9 cellular contexts compared by ENCODE assay signal in the genomic region with DNA sequence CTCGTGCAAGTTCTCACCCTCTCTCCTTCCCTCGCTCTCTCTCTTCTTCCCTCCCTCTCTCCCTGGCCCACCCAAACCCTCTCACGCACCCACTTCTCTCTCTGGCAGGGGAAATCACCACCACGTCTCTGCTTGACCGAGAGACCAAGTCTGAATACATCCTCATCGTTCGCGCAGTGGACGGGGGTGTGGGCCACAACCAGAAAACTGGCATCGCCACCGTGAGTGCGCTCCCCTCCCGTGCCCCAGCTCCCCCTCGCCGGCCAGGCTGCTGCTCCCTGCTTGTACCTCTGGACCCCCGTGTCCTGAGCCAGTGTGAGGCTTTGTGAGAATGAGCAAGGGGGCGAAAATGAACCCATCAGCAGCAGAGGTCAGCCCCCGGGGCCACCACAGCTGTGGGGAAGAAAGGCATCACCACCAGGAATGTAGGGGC. TPM values are rescaled to one million over a fixed set of nuclear protein-coding genes. Genes with fewer than 3 reads are reported as not detected.
DNase-seq lines count a peak whose midpoint lies in the region; ATAC-seq lines count a peak whose summit lies in the region.
"Had no signal": no experiment of that assay in that cellular context is flagged by ENCODE, and none has a peak within 500 bp of the region (broad histone marks: within the 10 kb centered on the region; RNA-seq: fewer than 3 reads in every experiment).

No MANE protein-coding gene starts in this region.

- peak overlapping the region; percentile 86 for H3K27ac Mint-ChIP-seq in activated CD4-positive, alpha-beta T cell treated with anti-CD3 and anti-CD28 coated beads, Interleukin-2, amount 10 ng/mL, durations not matched to agents 7 days and 5 days
- H3K27ac Mint-ChIP-seq in activated naive CD8-positive, alpha-beta T cell treated with anti-CD3 and anti-CD28 coated beads for 36 hours = no peak overlapping the region

- no peak for DNase-seq in activated CD4-positive, alpha-beta T cell treated with anti-CD3 and anti-CD28 coated beads, Interleukin-2, amount 10 ng/mL, durations not matched to agents 7 days and 5 days
- no peak for DNase-seq in activated CD4-positive, alpha-beta T cell treated with anti-CD3 and anti-CD28 coated beads for 1 hour
- DNase-seq in activated naive CD8-positive, alpha-beta T cell treated with anti-CD3 and anti-CD28 coated beads for 36 hours = no peak
- DNase-seq in activated CD4-positive, CD25-positive, alpha-beta regulatory T cell treated with anti-CD3 and anti-CD28 coated beads, Interleukin-2, amount 50 U/mL, for 72 hours = no peak
- DNase-seq in DMS53 treated with DMSO at 0.1 percent for 48 hours (lab: John Stamatoyannopoulos, UW; ENCODE audit: unreplicated experiment) (no peak), MG63 (no peak)
- DNase-seq: NCI-H82 had no signal

- peak overlapping the region; percentile 51 for H3K27ac ChIP-seq in skeletal muscle tissue (ENCODE audit: low read depth, low read length)

- no peaks in the 10 kb centered on the region for H3K36me3 Mint-ChIP-seq in activated CD4-positive, alpha-beta T cell treated with anti-CD3 and anti-CD28 coated beads, Interleukin-2, amount 10 ng/mL, durations not matched to agents 7 days and 5 days (ENCODE audit: low read depth)
- no peaks in the 10 kb centered on the region for H3K36me3 Mint-ChIP-seq in activated naive CD8-positive, alpha-beta T cell treated with anti-CD3 and anti-CD28 coated beads for 36 hours

- no peak overlapping the region for H3K4me3 Mint-ChIP-seq in activated CD4-positive, alpha-beta T cell treated with anti-CD3 and anti-CD28 coated beads, Interleukin-2, amount 10 ng/mL, durations not matched to agents 7 days and 5 days
- peak overlapping the region; percentile 47 for H3K4me3 Mint-ChIP-seq in activated naive CD8-positive, alpha-beta T cell treated with anti-CD3 and anti-CD28 coated beads for 36 hours

- peaks cover 11 to 29% (median 20%) of the 10 kb centered on the region in 3 donors for H3K4me1 ChIP-seq in skeletal muscle tissue (ENCODE audit: control insufficient read depth in 3 of 3, insufficient read depth in 3 of 3, low read length in 3 of 3)

- H3K9ac ChIP-seq in skeletal muscle tissue (ENCODE audit: low read depth in 1 of 3, low read length in 3 of 3) = peak overlapping the region in 2 of 3 donors; percentile 16 to 43

- H3K9me3 ChIP-seq in skeletal muscle tissue (ENCODE audit: control insufficient read depth in 3 of 3, low read length in 3 of 3) (peaks cover 0 to 5% (median 0%) of the 10 kb centered on the region in 3 donors), MG63 (no peaks in the 10 kb centered on the region)

- peaks cover 49% of the 10 kb centered on the region for H3K4me1 Mint-ChIP-seq in activated CD4-positive, alpha-beta T cell treated with anti-CD3 and anti-CD28 coated beads, Interleukin-2, amount 10 ng/mL, durations not matched to agents 7 days and 5 days
- H3K4me1 Mint-ChIP-seq in activated naive CD8-positive, alpha-beta T cell treated with anti-CD3 and anti-CD28 coated beads for 36 hours = peaks cover 40% of the 10 kb centered on the region

- CTCF ChIA-PET in activated CD4-positive, alpha-beta T cell treated with anti-CD3 and anti-CD28 coated beads, Interleukin-2, amount 10 ng/mL, durations not matched to agents 7 days and 5 days (lab: Charles Lee) = interaction anchor here (1.4 to 2.2 kb wide), 2 partner anchors 14 to 40 kb away, joined by 3 to 12 read pairs; no protein-coding TSS in a partner anchor

- H3K36me3 ChIP-seq in skeletal muscle tissue (ENCODE audit: control insufficient read depth in 3 of 3, insufficient read depth in 3 of 3, low read length in 3 of 3) = no peaks in the 10 kb centered on the region
- no peaks in the 10 kb centered on the region for H3K36me3 ChIP-seq in MG63

- POLR2A ChIA-PET in activated CD4-positive, alpha-beta T cell treated with anti-CD3 and anti-CD28 coated beads, Interleukin-2, amount 10 ng/mL, durations not matched to agents 7 days and 5 days (lab: Charles Lee) = no interaction called here

- peaks cover 3% of the 10 kb centered on the region for H3K9me3 Mint-ChIP-seq in activated CD4-positive, alpha-beta T cell treated with anti-CD3 and anti-CD28 coated beads, Interleukin-2, amount 10 ng/mL, durations not matched to agents 7 days and 5 days
- H3K9me3 Mint-ChIP-seq in activated naive CD8-positive, alpha-beta T cell treated with anti-CD3 and anti-CD28 coated beads for 36 hours = no peaks in the 10 kb centered on the region

- peak; percentile 16 for ATAC-seq in GM21825 (IDR thresholded peaks at IDR 0.05; ENCODE audit: unreplicated experiment)

- no peaks in the 10 kb centered on the region for H3K27me3 Mint-ChIP-seq in activated CD4-positive, alpha-beta T cell treated with anti-CD3 and anti-CD28 coated beads, Interleukin-2, amount 10 ng/mL, durations not matched to agents 7 days and 5 days
- H3K27me3 Mint-ChIP-seq in activated naive CD8-positive, alpha-beta T cell treated with anti-CD3 and anti-CD28 coated beads for 36 hours = no peaks in the 10 kb centered on the region

- no peak overlapping the region for H3K4me3 ChIP-seq in skeletal muscle tissue (ENCODE audit: low read length in 3 of 3)
- no peak overlapping the region for H3K4me3 ChIP-seq in MG63

- H3K27me3 ChIP-seq in skeletal muscle tissue (ENCODE audit: control insufficient read depth in 3 of 3, insufficient read depth in 3 of 3, low read length in 3 of 3) = no peaks in the 10 kb centered on the region
- H3K27me3 ChIP-seq in MG63 = no peaks in the 10 kb centered on the region

RNA-seq across cellular contexts. Expression of a gene that starts 25.5 kb away (rescaled TPM):
- total RNA-seq in activated CD4-positive, alpha-beta T cell treated with anti-CD3 and anti-CD28 coated beads, Interleukin-2, amount 10 ng/mL, durations not matched to agents 7 days and 5 days = under 1 TPM; 0.52 to 0.71 TPM
- under 1 TPM; 0.24 to 0.41 TPM for total RNA-seq in activated naive CD8-positive, alpha-beta T cell treated with anti-CD3 and anti-CD28 coated beads for 36 hours
- not detected for total RNA-seq in skeletal muscle tissue
- not detected in 2 replicates for total RNA-seq in MG63 (2014; rRNA removed; shearing (Covaris generic); ENCODE audit: low replicate concordance)
